ENCODE assay signal across 9 cellular contexts in genomic region chr6:16684896-16685554, GRCh38.
DNase-seq lines count a peak whose midpoint lies in the region; ATAC-seq and TF ChIP-seq lines count a peak whose summit lies in the region.
"Had no signal": no experiment of that assay in that cellular context is flagged by ENCODE, and none has a peak within 500 bp of the region (broad histone marks: within the 10 kb centered on the region; RNA-seq: fewer than 3 reads in every experiment).

No MANE protein-coding gene starts in this region.

- CTCF ChIA-PET in A673 (lab: Charles Lee): no interaction called here

- H3K4me1 Mint-ChIP-seq in memory B cell: peaks cover 31% of the 10 kb centered on the region

- no peaks in the 10 kb centered on the region for H3K9me3 ChIP-seq in A673 (ENCODE audit: low read depth, low read length, poor library complexity, severe bottlenecking)

- H3K9me3 Mint-ChIP-seq in memory B cell: no peaks in the 10 kb centered on the region
- H3K9me3 Mint-ChIP-seq: IgD-negative memory B cell had no signal

- no TSS peak for BruUV-seq in A673 (replicated peaks; lab: Mats Ljungman, UMichigan)

- peak; percentile 82 for DNase-seq in activated T-cell treated with anti-CD3 and anti-CD28 coated beads for 4 hours
- DNase-seq in memory B cell (ENCODE audit: low spot score in 2 of 2): peak in 1 of 2 donors; percentile 37
- DNase-seq in A673 (ENCODE audit: low spot score): no peak
- no peak for DNase-seq in dorsolateral prefrontal cortex

- peak overlapping the region; percentile 36 for H3K27ac Mint-ChIP-seq in memory B cell
- H3K27ac Mint-ChIP-seq: IgD-negative memory B cell had no signal

- no peaks in the 10 kb centered on the region for H3K36me3 ChIP-seq in A673 (ENCODE audit: insufficient read depth, low read length, poor library complexity, severe bottlenecking)

- TF ChIP-seq CTCF in A673 (conservative IDR thresholded peaks at IDR 0.05; ENCODE audit: low read depth, low read length) (no peak), dorsolateral prefrontal cortex (IDR thresholded peaks at IDR 0.05 in 54 of 56, conservative IDR thresholded peaks at IDR 0.05 in 2 of 56; ENCODE audit: low read depth in 1 of 56, partially characterized antibody in 56 of 56) (no peak)

- peaks cover 22% of the 10 kb centered on the region for H3K4me1 ChIP-seq in A673 (ENCODE audit: insufficient read depth, low read length, poor library complexity, severe bottlenecking)

- intact Hi-C loops in A673 (cut with micrococcal nuclease; ENCODE audit: unreplicated experiment): no loop called here
- intact Hi-C loops in dorsolateral prefrontal cortex (cut with DNase I): no loop called here

- H3K27me3 Mint-ChIP-seq in memory B cell: no peaks in the 10 kb centered on the region

- H3K27ac ChIP-seq in A673 (ENCODE audit: low read depth, low read length, poor library complexity, severe bottlenecking) (no peak overlapping the region), dorsolateral prefrontal cortex (no peak overlapping the region)

- H3K36me3 Mint-ChIP-seq in memory B cell: peaks cover 9% of the 10 kb centered on the region
- H3K36me3 Mint-ChIP-seq: IgD-negative memory B cell had no signal

- no peak overlapping the region for H3K4me3 ChIP-seq in A673 (ENCODE audit: low read depth, low read length, poor library complexity, severe bottlenecking)
- no peak overlapping the region for H3K4me3 ChIP-seq in dorsolateral prefrontal cortex

- peak; percentile 56 for ATAC-seq in GM18858 (IDR thresholded peaks at IDR 0.05; ENCODE audit: unreplicated experiment)
- peak; percentile 61 for ATAC-seq in HG03520 (IDR thresholded peaks at IDR 0.05; ENCODE audit: unreplicated experiment)
- peak; percentile 89 for ATAC-seq in memory B cell (ENCODE audit: low read depth)
- ATAC-seq in HG02938 (IDR thresholded peaks at IDR 0.05; ENCODE audit: unreplicated experiment): no peak
- no peak for ATAC-seq in GM21526 (IDR thresholded peaks at IDR 0.05; ENCODE audit: low FRiP score, unreplicated experiment)

- H3K27me3 ChIP-seq in A673 (replicated peaks; ENCODE audit: insufficient read depth, low read depth, low read length, poor library complexity) (no peaks in the 10 kb centered on the region), dorsolateral prefrontal cortex (no peaks in the 10 kb centered on the region)

- POLR2A ChIA-PET in A673 (lab: Charles Lee; ENCODE audit: low non-redundant PET): no interaction called here

- no peak overlapping the region for H3K4me3 Mint-ChIP-seq in memory B cell

Comparison
In these comparisons a context has a peak if more than half of its experiments do, and no peak if none do; other contexts are left out.
1. ATAC-seq: peak in GM18858 (single experiment), HG03520 (single experiment) and memory B cell (single experiment); none in HG02938 (single experiment) and GM21526 (single experiment).